Comparison of ENCODE assay signal across 7 cellular contexts in genomic region chr17:29622337-29623282, GRCh38. TPM values are rescaled to one million over a fixed set of nuclear protein-coding genes. Genes with fewer than 3 reads are reported as not detected.
DNase-seq lines count a peak whose midpoint lies in the region; ATAC-seq and TF ChIP-seq lines count a peak whose summit lies in the region.

CORO6 (minus strand) TSS chr17:29622912; CDS start chr17:29621421, 1,491 bp downstream.

- peak within 1 kb of the TSS; percentile 62 for H3K27ac Mint-ChIP-seq in progenitor cell of endocrine pancreas

- peak within 1 kb of the TSS; percentile 76 for H3K27ac ChIP-seq in SJCRH30
- no peak within 1 kb of the TSS for H3K27ac ChIP-seq in adipose tissue (ENCODE audit: low read depth, low read length)

- H3K27me3 ChIP-seq in SJCRH30 = no peaks in the 10 kb centered on the region

- H3K4me1 ChIP-seq in SJCRH30 = peaks cover 29% of the 10 kb centered on the region

- 4 to 5% (median 4%) methylated on average over 72 to 77 of the region's 77 CpGs for whole genome bisulfite sequencing in adipose tissue, 3 donors

- H3K36me3 ChIP-seq in SJCRH30 = no peaks in the 10 kb centered on the region; the same call in 1 of the 2 replicates

- H3K4me1 Mint-ChIP-seq in progenitor cell of endocrine pancreas (ENCODE audit: low read depth) = no peaks in the 10 kb centered on the region

- peak within 1 kb of the TSS; percentile 68 for H3K4me3 Mint-ChIP-seq in progenitor cell of endocrine pancreas (ENCODE audit: low read depth)

- DNase-seq in GM13977 (ENCODE audit: low spot score) = peak; percentile 82
- peak; percentile 83 to 93 for DNase-seq in SJCRH30
- peak; percentile 86 for DNase-seq in left ventricle myocardium superior
- peak; percentile 63 for DNase-seq in progenitor cell of endocrine pancreas (ENCODE audit: low spot score, unreplicated experiment)

- H3K4me3 ChIP-seq in SJCRH30 = peak within 1 kb of the TSS; percentile 84

- ATAC-seq in HG03175 (IDR thresholded peaks at IDR 0.05; ENCODE audit: unreplicated experiment) (peak; percentile 70), left ventricle myocardium superior (peak; percentile 71), HG02884 (IDR thresholded peaks at IDR 0.05; ENCODE audit: unreplicated experiment) (no peak)

- H3K9me3 Mint-ChIP-seq in progenitor cell of endocrine pancreas (ENCODE audit: low read depth) = no peaks in the 10 kb centered on the region

- H3K9me3 ChIP-seq in SJCRH30 (replicated peaks) = no peaks in the 10 kb centered on the region

- intact Hi-C loops in left ventricle myocardium superior (cut with micrococcal nuclease) = no loop called here

- H3K36me3 Mint-ChIP-seq in progenitor cell of endocrine pancreas (ENCODE audit: insufficient read depth) = peaks cover 2% of the 10 kb centered on the region

- in situ Hi-C loops in GM13977 (cut with MboI; ENCODE audit: low pct_unique_long_range_greater_than_20kb, low sequenced_read_pairs, unreplicated experiment) = no loop called here

- TF ChIP-seq CTCF in GM13977 (IDR thresholded peaks at IDR 0.05; ENCODE audit: extremely low read depth, insufficient read depth, missing control alignments) = no peak
- no peak for TF ChIP-seq CTCF in progenitor cell of endocrine pancreas (IDR thresholded peaks at IDR 0.05; ENCODE audit: unreplicated experiment)

- peaks cover 72% of the 10 kb centered on the region for H3K27me3 Mint-ChIP-seq in progenitor cell of endocrine pancreas

RNA-seq across cellular contexts. Expression of gene CORO6, which starts in this region (rescaled TPM):
- 11.7 and 14.7 TPM in 2 replicates for total RNA-seq in SJCRH30 (2014; rRNA removed; shearing (Covaris generic))
- 10 to 100 TPM in 2 of 3 donors, 1 to 10 TPM in 1; 4.6 to 16.1 (median 13.6) TPM for polyA plus RNA-seq in adipose tissue
- total RNA-seq in left ventricle myocardium superior (104 TPM), progenitor cell of endocrine pancreas (0.27 TPM in 1 of 2 replicates, not detected in the other)

Comparison
In these comparisons a context has a peak if more than half of its experiments do, and no peak if none do; other contexts are left out.
1. RNA of gene CORO6 (total RNA-seq): 104 TPM in left ventricle myocardium superior (single experiment) and 11.7 to 14.7 TPM in SJCRH30; 0.27 TPM in progenitor cell of endocrine pancreas; every median in the first group is over 10 times any median in the second.
2. Peak in DNase-seq in progenitor cell of endocrine pancreas; RNA of the gene not detected or under 1 TPM.
3. Peak in every context shown above with its lines, with median percentiles within 50 percentile points of each other: DNase-seq.